1 cellular context compared by ENCODE assay signal in the genomic region with DNA sequence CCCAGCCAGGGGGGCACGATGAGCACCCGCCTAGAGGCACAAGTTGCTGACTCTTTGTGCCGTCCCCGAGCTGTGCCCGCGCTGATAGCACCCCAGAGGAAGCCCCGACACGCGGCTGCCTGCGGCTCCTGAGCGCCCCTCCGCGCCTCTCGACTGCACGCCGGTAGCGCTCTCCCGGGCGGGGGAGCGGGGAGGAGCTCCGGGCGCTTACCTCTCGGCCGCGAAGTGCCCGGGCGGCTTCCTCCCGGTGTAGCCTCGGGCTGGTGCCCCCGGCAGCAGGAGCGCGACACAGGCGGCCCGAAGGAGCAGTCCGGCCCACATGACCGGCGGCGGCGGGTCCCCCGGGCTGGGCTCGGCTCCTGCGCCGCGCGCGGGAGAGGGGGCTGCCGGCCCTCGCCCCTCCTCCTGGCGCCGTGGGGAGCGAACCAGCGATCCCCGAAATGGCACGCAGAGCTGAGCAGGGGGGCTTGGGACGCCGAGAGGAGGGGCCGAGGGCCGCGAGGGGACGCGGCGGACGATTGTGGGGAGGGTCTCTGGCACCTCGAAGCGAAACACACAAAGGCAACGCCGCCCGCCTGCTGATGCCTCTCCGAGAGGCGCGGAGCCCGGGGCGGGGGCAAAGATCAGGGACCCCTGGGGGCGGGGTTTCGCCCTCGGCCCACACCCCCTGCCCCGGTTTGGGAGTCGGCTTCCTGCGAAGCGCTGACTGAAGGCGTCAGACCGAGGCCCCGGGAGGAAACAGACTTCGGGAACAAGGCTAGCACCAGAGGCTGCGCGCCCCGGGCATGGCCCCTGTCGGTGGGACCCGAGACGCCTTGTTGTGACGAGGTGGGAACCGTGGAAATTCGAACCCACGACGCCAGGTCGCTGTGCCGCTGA.
TF ChIP-seq lines count a peak whose summit lies in the region.

A gene with protein sequence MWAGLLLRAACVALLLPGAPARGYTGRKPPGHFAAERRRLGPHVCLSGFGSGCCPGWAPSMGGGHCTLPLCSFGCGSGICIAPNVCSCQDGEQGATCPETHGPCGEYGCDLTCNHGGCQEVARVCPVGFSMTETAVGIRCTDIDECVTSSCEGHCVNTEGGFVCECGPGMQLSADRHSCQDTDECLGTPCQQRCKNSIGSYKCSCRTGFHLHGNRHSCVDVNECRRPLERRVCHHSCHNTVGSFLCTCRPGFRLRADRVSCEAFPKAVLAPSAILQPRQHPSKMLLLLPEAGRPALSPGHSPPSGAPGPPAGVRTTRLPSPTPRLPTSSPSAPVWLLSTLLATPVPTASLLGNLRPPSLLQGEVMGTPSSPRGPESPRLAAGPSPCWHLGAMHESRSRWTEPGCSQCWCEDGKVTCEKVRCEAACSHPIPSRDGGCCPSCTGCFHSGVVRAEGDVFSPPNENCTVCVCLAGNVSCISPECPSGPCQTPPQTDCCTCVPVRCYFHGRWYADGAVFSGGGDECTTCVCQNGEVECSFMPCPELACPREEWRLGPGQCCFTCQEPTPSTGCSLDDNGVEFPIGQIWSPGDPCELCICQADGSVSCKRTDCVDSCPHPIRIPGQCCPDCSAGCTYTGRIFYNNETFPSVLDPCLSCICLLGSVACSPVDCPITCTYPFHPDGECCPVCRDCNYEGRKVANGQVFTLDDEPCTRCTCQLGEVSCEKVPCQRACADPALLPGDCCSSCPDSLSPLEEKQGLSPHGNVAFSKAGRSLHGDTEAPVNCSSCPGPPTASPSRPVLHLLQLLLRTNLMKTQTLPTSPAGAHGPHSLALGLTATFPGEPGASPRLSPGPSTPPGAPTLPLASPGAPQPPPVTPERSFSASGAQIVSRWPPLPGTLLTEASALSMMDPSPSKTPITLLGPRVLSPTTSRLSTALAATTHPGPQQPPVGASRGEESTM (minus strand): TSS at position 600 of the 879 bp plus-strand sequence. CDS start 279 bp downstream, at position 321.

TF ChIP-seq in HepG2, 621 proteins besides CTCF, POLR2A, EP300 and RAD21 (continued from another document and continues in another):
- TF ChIP-seq, protein P1, sequence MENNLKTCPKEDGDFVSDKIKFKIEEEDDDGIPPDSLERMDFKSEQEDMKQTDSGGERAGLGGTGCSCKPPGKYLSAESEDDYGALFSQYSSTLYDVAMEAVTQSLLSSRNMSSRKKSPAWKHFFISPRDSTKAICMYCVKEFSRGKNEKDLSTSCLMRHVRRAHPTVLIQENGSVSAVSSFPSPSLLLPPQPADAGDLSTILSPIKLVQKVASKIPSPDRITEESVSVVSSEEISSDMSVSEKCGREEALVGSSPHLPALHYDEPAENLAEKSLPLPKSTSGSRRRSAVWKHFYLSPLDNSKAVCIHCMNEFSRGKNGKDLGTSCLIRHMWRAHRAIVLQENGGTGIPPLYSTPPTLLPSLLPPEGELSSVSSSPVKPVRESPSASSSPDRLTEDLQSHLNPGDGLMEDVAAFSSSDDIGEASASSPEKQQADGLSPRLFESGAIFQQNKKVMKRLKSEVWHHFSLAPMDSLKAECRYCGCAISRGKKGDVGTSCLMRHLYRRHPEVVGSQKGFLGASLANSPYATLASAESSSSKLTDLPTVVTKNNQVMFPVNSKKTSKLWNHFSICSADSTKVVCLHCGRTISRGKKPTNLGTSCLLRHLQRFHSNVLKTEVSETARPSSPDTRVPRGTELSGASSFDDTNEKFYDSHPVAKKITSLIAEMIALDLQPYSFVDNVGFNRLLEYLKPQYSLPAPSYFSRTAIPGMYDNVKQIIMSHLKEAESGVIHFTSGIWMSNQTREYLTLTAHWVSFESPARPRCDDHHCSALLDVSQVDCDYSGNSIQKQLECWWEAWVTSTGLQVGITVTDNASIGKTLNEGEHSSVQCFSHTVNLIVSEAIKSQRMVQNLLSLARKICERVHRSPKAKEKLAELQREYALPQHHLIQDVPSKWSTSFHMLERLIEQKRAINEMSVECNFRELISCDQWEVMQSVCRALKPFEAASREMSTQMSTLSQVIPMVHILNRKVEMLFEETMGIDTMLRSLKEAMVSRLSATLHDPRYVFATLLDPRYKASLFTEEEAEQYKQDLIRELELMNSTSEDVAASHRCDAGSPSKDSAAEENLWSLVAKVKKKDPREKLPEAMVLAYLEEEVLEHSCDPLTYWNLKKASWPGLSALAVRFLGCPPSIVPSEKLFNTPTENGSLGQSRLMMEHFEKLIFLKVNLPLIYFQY (CRISPR knock-in tag; IDR thresholded peaks at IDR 0.05; ENCODE audit: borderline replicate concordance), result peak; percentile 49; the same call in 1 of the 2 replicates
- TF ChIP-seq ARNT (IDR thresholded peaks at IDR 0.05), result no peak
- TF ChIP-seq RXRA (CRISPR knock-in tag; IDR thresholded peaks at IDR 0.05), result no peak; the same call in 1 of the 2 replicates
- TF ChIP-seq ZNF3 (CRISPR knock-in tag; IDR thresholded peaks at IDR 0.05), result no peak
- no peak; the same call in 1 of the 2 replicates for TF ChIP-seq RFXAP (CRISPR knock-in tag; IDR thresholded peaks at IDR 0.05; ENCODE audit: borderline replicate concordance)
- TF ChIP-seq NAIF1 (CRISPR knock-in tag; IDR thresholded peaks at IDR 0.05; ENCODE audit: borderline replicate concordance), result no peak
- TF ChIP-seq ZNF124 (CRISPR knock-in tag; IDR thresholded peaks at IDR 0.05), result no peak; the same call in 1 of the 2 replicates
- peak; percentile 35; the same call in 1 of the 2 replicates for TF ChIP-seq MAZ (IDR thresholded peaks at IDR 0.05; ENCODE audit: borderline replicate concordance, low read depth, low read length)
- TF ChIP-seq MAZ (CRISPR knock-in tag; IDR thresholded peaks at IDR 0.05; ENCODE audit: low read depth), result peak; percentile 80; the same call in 1 of the 2 replicates
- TF ChIP-seq CC2D1A (CRISPR knock-in tag; IDR thresholded peaks at IDR 0.05), result no peak
- no peak for TF ChIP-seq ZNF562 (CRISPR knock-in tag; IDR thresholded peaks at IDR 0.05; ENCODE audit: borderline replicate concordance)
- peak; percentile 53; the same call in 1 of the 2 replicates for TF ChIP-seq ZNF331 (CRISPR knock-in tag; IDR thresholded peaks at IDR 0.05)
- no peak for TF ChIP-seq CEBPG (CRISPR knock-in tag; IDR thresholded peaks at IDR 0.05)
- peak; percentile 87 for TF ChIP-seq ZBTB7A (CRISPR knock-in tag; IDR thresholded peaks at IDR 0.05)
- no peak for TF ChIP-seq ZNF629 (CRISPR knock-in tag; conservative IDR thresholded peaks at IDR 0.05)
- TF ChIP-seq ZNF766 (CRISPR knock-in tag; IDR thresholded peaks at IDR 0.05; ENCODE audit: borderline replicate concordance), result peak; percentile 15; the same call in 1 of the 2 replicates
- TF ChIP-seq ZNF652 (CRISPR knock-in tag; IDR thresholded peaks at IDR 0.05; ENCODE audit: borderline replicate concordance, low read depth), result no peak
- TF ChIP-seq, protein P2, sequence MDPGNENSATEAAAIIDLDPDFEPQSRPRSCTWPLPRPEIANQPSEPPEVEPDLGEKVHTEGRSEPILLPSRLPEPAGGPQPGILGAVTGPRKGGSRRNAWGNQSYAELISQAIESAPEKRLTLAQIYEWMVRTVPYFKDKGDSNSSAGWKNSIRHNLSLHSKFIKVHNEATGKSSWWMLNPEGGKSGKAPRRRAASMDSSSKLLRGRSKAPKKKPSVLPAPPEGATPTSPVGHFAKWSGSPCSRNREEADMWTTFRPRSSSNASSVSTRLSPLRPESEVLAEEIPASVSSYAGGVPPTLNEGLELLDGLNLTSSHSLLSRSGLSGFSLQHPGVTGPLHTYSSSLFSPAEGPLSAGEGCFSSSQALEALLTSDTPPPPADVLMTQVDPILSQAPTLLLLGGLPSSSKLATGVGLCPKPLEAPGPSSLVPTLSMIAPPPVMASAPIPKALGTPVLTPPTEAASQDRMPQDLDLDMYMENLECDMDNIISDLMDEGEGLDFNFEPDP (CRISPR knock-in tag; conservative IDR thresholded peaks at IDR 0.05), result 0 out of 2 replicates have a peak, but pooled peaks have one; percentile 65
- no peak for TF ChIP-seq ATRX (CRISPR knock-in tag; IDR thresholded peaks at IDR 0.05; ENCODE audit: borderline replicate concordance)
- TF ChIP-seq ZNF746 (CRISPR knock-in tag; IDR thresholded peaks at IDR 0.05), result 0 out of 2 replicates have a peak, but pooled peaks have one; percentile 29
- no peak for TF ChIP-seq MAFG (CRISPR knock-in tag; IDR thresholded peaks at IDR 0.05)
- TF ChIP-seq LCORL (IDR thresholded peaks at IDR 0.05), result no peak
- no peak for TF ChIP-seq LCORL (CRISPR knock-in tag; IDR thresholded peaks at IDR 0.05)
- TF ChIP-seq SP5 (CRISPR knock-in tag; IDR thresholded peaks at IDR 0.05; ENCODE audit: borderline replicate concordance, low read depth), result peak; percentile 51; the same call in 1 of the 2 replicates
- TF ChIP-seq, protein P3, sequence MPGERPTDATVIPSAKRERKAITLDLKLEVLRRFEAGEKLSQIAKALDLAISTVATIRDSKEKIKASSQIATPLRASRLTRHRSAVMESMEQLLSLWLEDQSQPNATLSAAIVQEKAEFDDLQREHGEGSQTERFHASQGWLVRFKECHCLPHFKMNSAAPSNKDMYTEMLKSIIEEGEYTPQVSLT (CRISPR knock-in tag; IDR thresholded peaks at IDR 0.05; ENCODE audit: borderline replicate concordance, low read depth), result peak; percentile 85
- peak; percentile 88 for TF ChIP-seq ZNF605 (CRISPR knock-in tag; IDR thresholded peaks at IDR 0.05)
- peak; percentile 79; the same call in 1 of the 2 replicates for TF ChIP-seq TMF1 (CRISPR knock-in tag; IDR thresholded peaks at IDR 0.05; ENCODE audit: low read depth)
- peak; percentile 46; the same call in 1 of the 2 replicates for TF ChIP-seq ARHGAP35 (CRISPR knock-in tag; IDR thresholded peaks at IDR 0.05; ENCODE audit: borderline replicate concordance)
- no peak; the same call in 1 of the 2 replicates for TF ChIP-seq ZNF879 (CRISPR knock-in tag; IDR thresholded peaks at IDR 0.05)
- TF ChIP-seq ZNF367 (CRISPR knock-in tag; IDR thresholded peaks at IDR 0.05; ENCODE audit: borderline replicate concordance), result no peak
- TF ChIP-seq PHF21A (CRISPR knock-in tag; IDR thresholded peaks at IDR 0.05), result peak; percentile 72
- TF ChIP-seq PAX8 (CRISPR knock-in tag; IDR thresholded peaks at IDR 0.05; ENCODE audit: borderline replicate concordance), result no peak
- TF ChIP-seq RBAK (CRISPR knock-in tag; IDR thresholded peaks at IDR 0.05), result no peak; the same call in 1 of the 2 replicates
- TF ChIP-seq RORA (CRISPR knock-in tag; IDR thresholded peaks at IDR 0.05), result no peak
- TF ChIP-seq MIER2 (CRISPR knock-in tag; IDR thresholded peaks at IDR 0.05), result no peak
- no peak for TF ChIP-seq ZFP36 (IDR thresholded peaks at IDR 0.05; ENCODE audit: borderline replicate concordance, low read depth, low read length, partially characterized antibody)
- TF ChIP-seq, protein P4, sequence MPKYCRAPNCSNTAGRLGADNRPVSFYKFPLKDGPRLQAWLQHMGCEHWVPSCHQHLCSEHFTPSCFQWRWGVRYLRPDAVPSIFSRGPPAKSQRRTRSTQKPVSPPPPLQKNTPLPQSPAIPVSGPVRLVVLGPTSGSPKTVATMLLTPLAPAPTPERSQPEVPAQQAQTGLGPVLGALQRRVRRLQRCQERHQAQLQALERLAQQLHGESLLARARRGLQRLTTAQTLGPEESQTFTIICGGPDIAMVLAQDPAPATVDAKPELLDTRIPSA (CRISPR knock-in tag; IDR thresholded peaks at IDR 0.05; ENCODE audit: borderline replicate concordance), result peak; percentile 76; the same call in 1 of the 2 replicates
- TF ChIP-seq FOXM1 (CRISPR knock-in tag; IDR thresholded peaks at IDR 0.05), result no peak
- TF ChIP-seq PCBP2 (optimal IDR thresholded peaks at IDR 0.05; ENCODE audit: low read depth, low read length, poor library complexity, severe bottlenecking), result no peak
- TF ChIP-seq FOSL2 (CRISPR knock-in tag; IDR thresholded peaks at IDR 0.05), result peak; percentile 15
- TF ChIP-seq, protein P5, sequence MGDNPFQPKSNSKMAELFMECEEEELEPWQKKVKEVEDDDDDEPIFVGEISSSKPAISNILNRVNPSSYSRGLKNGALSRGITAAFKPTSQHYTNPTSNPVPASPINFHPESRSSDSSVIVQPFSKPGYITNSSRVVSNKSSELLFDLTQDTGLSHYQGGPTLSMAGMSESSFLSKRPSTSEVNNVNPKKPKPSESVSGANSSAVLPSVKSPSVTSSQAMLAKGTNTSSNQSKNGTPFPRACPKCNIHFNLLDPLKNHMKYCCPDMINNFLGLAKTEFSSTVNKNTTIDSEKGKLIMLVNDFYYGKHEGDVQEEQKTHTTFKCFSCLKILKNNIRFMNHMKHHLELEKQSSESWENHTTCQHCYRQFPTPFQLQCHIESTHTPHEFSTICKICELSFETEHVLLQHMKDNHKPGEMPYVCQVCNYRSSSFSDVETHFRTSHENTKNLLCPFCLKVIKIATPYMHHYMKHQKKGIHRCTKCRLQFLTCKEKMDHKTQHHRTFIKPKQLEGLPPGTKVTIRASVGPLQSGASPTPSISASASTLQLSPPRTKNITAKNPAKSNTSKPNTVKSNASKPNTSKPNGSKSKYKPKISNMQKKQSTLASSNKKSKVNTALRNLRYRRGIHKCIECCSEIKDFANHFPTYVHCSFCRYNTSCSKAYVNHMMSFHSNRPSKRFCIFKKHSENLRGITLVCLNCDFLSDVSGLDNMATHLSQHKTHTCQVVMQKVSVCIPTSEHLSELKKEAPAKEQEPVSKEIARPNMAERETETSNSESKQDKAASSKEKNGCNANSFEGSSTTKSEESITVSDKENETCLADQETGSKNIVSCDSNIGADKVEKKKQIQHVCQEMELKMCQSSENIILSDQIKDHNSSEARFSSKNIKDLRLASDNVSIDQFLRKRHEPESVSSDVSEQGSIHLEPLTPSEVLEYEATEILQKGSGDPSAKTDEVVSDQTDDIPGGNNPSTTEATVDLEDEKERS (CRISPR knock-in tag; IDR thresholded peaks at IDR 0.05), result no peak
- TF ChIP-seq ZNF747 (CRISPR knock-in tag; IDR thresholded peaks at IDR 0.05; ENCODE audit: borderline replicate concordance), result peak; percentile 84; the same call in 1 of the 2 replicates
- no peak; the same call in 1 of the 2 replicates for TF ChIP-seq JDP2 (CRISPR knock-in tag; IDR thresholded peaks at IDR 0.05; ENCODE audit: borderline replicate concordance)
- TF ChIP-seq, protein P6, sequence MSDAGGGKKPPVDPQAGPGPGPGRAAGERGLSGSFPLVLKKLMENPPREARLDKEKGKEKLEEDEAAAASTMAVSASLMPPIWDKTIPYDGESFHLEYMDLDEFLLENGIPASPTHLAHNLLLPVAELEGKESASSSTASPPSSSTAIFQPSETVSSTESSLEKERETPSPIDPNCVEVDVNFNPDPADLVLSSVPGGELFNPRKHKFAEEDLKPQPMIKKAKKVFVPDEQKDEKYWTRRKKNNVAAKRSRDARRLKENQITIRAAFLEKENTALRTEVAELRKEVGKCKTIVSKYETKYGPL (CRISPR knock-in tag; IDR thresholded peaks at IDR 0.05), result peak; percentile 15; the same call in 1 of the 2 replicates
- peak; percentile 66; the same call in 1 of the 2 replicates for TF ChIP-seq HIVEP1 (CRISPR knock-in tag; IDR thresholded peaks at IDR 0.05)
- no peak for TF ChIP-seq MIXL1 (CRISPR knock-in tag; IDR thresholded peaks at IDR 0.05)
- TF ChIP-seq, protein P7, sequence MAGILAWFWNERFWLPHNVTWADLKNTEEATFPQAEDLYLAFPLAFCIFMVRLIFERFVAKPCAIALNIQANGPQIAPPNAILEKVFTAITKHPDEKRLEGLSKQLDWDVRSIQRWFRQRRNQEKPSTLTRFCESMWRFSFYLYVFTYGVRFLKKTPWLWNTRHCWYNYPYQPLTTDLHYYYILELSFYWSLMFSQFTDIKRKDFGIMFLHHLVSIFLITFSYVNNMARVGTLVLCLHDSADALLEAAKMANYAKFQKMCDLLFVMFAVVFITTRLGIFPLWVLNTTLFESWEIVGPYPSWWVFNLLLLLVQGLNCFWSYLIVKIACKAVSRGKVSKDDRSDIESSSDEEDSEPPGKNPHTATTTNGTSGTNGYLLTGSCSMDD (CRISPR knock-in tag; IDR thresholded peaks at IDR 0.05), result no peak
- peak; percentile 37 for TF ChIP-seq MED1 (CRISPR knock-in tag; IDR thresholded peaks at IDR 0.05)
- no peak for TF ChIP-seq GFI1 (CRISPR knock-in tag; IDR thresholded peaks at IDR 0.05; ENCODE audit: borderline replicate concordance)
